Comparison of ENCODE assay signal across 8 cellular contexts in genomic region chr14:21723431-21724045, GRCh38. TPM values are rescaled to one million over a fixed set of nuclear protein-coding genes. Genes with fewer than 3 reads are reported as not detected.
DNase-seq lines count a peak whose midpoint lies in the region; ATAC-seq and TF ChIP-seq lines count a peak whose summit lies in the region.

No MANE protein-coding gene starts in this region.

- TF ChIP-seq CTCF in epithelial cell of proximal tubule (conservative IDR thresholded peaks at IDR 0.05; ENCODE audit: low read depth, low read length): peak; percentile 44
- no peak for TF ChIP-seq CTCF in lower leg skin (IDR thresholded peaks at IDR 0.05)

- WGBS in lower leg skin, 2 donors: 57 to 62% methylated on average over 14 of the region's 14 CpGs

- no peak for ATAC-seq in GM21825 (IDR thresholded peaks at IDR 0.05; ENCODE audit: unreplicated experiment)

- intact Hi-C loops in lower leg skin (cut with DNase I; ENCODE audit: low total_unique reads): no loop called here

- H3K4me3 ChIP-seq in epithelial cell of proximal tubule (ENCODE audit: low read depth, low read length) (no peak overlapping the region), lower leg skin (ENCODE audit: low read depth, poor library complexity, severe bottlenecking) (no peak overlapping the region)

- DNase-seq in CD1c-positive myeloid dendritic cell (ENCODE audit: extremely low spot score) (peak; percentile 20), HCEC 1CT (peak; percentile 33), T-helper 1 cell (peak in 4 of 5 donors; percentile 19 to 51 (median 28)), epithelial cell of proximal tubule (ENCODE audit: low read depth) (no peak), lower leg skin (ENCODE audit: low spot score in 2 of 2) (no peak), NCI-H2029 (lab: John Stamatoyannopoulos, UW) (no peak)
- DNase-seq in stimulated activated naive CD4-positive, alpha-beta T cell treated with Interleukin-2 at 50 U/mL for 16 hours (lab: John Stamatoyannopoulos, UW): peak; percentile 21

- no peak for TF ChIP-seq POLR2A in lower leg skin (IDR thresholded peaks at IDR 0.05)

RNA-seq across cellular contexts. Expression of gene OR4E1, which starts 49.9 kb away (rescaled TPM):
- not detected in 2 replicates for total RNA-seq in epithelial cell of proximal tubule
- not detected for total RNA-seq in lower leg skin

Comparison
In these comparisons a context has a peak if more than half of its experiments do, and no peak if none do; other contexts are left out.
1. DNase-seq: peak in CD1c-positive myeloid dendritic cell (single experiment), HCEC 1CT (single experiment), T-helper 1 cell (4 of 5) and stimulated activated naive CD4-positive, alpha-beta T cell treated with Interleukin-2 at 50 U/mL for 16 hours (single experiment); none in epithelial cell of proximal tubule (single experiment), lower leg skin (0 of 2) and NCI-H2029 (single experiment).